8 cellular contexts compared by ENCODE assay signal in the genomic region with DNA sequence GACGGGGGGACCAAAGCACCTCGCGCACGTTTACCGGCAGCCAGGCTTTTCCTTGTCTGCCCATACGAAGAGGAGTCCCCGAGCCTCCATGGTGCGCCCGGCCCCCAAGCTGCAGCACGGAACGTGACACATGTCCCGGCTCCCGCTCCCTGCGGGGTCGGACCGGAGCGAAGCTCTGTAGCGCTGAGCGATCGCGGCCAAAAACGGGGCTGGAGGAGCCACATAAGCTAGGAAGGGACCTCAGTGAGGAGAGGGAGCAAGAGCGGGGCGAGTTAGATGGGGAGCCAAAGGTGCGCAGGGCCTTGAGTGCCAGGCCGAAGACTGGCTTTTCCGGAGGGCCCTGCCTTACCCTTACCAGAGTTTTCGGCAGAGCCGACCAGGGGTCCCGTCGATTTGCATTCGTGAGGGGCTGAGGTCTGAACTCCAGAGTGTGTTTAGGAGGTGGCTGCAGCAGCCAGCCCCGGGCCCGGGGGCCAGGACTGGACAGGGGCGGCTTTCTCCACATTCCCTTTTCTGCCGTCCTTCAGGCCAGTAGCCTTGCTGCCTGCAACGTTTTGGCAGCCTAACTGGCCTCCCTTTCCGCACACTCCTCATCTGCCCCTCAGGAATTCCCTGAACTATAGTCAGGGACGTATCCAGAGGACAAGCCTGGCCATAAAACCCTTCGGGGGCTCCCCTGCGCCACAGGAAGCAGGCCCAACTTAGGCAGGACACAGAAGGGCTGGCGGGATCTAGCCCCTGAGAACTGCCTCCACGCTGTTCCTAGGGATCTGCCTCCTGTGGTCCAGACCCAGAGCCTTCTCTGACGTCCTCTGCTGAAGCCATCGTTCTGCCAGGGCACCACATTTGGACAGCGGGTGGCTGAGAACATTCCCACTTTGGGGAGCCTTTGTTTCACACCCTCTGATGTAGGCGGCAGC. TPM values are rescaled to one million over a fixed set of nuclear protein-coding genes. Genes with fewer than 3 reads are reported as not detected.
DNase-seq lines count a peak whose midpoint lies in the region; ATAC-seq and TF ChIP-seq lines count a peak whose summit lies in the region.

No MANE protein-coding gene starts in this region.

- H3K4me3 Mint-ChIP-seq in Calu3 (ENCODE audit: low read depth, unreplicated experiment) (peak overlapping the region; percentile 85), brain (peak overlapping the region; percentile 87 to 95 (median 92))

- no peak for TF ChIP-seq RAD21 in liver (IDR thresholded peaks at IDR 0.05)

- H3K27me3 Mint-ChIP-seq in Calu3 (ENCODE audit: unreplicated experiment) (no peaks in the 10 kb centered on the region), brain (no peaks in the 10 kb centered on the region)

- peaks cover 14% of the 10 kb centered on the region for H3K4me1 Mint-ChIP-seq in Calu3 (ENCODE audit: low read depth, unreplicated experiment)
- peaks cover 32% of the 10 kb centered on the region for H3K4me1 Mint-ChIP-seq in brain

- H3K27ac ChIP-seq in KOPT-K1 (ENCODE audit: low read depth, low read length, poor library complexity, severe bottlenecking): peak overlapping the region; percentile 94
- peak overlapping the region; percentile 72 to 86 for H3K27ac ChIP-seq in liver (ENCODE audit: low read depth in 1 of 2, low read length in 2 of 2)
- peak overlapping the region; percentile 63 for H3K27ac ChIP-seq in temporal lobe (ENCODE audit: low read depth, low read length)

- BruUV-seq in Calu3 (replicated peaks; lab: Mats Ljungman, UMichigan): TSS peak; percentile 71

- H3K4me1 ChIP-seq in liver (ENCODE audit: control insufficient read depth in 4 of 4, insufficient read depth in 4 of 4, low read length in 3 of 4): peaks cover 8 to 25% (median 17%) of the 10 kb centered on the region in 4 donors

- H3K9me3 ChIP-seq in KOPT-K1 (ENCODE audit: insufficient read depth, low read length, poor library complexity, severe bottlenecking) (no peaks in the 10 kb centered on the region), liver (ENCODE audit: control insufficient read depth in 4 of 4, low read length in 3 of 4) (peaks cover 0 to 3% (median 2%) of the 10 kb centered on the region in 4 donors)

- H3K4me3 ChIP-seq in liver (ENCODE audit: low read depth in 1 of 3, low read length in 3 of 3): peak overlapping the region; percentile 84 to 88 (median 87)

- peaks cover 63% of the 10 kb centered on the region for H3K36me3 Mint-ChIP-seq in Calu3 (ENCODE audit: insufficient read depth, unreplicated experiment)
- peaks cover 27% of the 10 kb centered on the region for H3K36me3 Mint-ChIP-seq in brain

- H3K27me3 ChIP-seq in liver (ENCODE audit: control insufficient read depth in 4 of 4, insufficient read depth in 4 of 4, low read length in 3 of 4): no peaks in the 10 kb centered on the region

- peaks cover 61% of the 10 kb centered on the region for H3K36me3 ChIP-seq in KOPT-K1 (ENCODE audit: insufficient read depth, low read length)
- H3K36me3 ChIP-seq in liver (ENCODE audit: control insufficient read depth in 4 of 4, insufficient read depth in 3 of 4, low read depth in 1 of 4, low read length in 3 of 4): peaks cover 0 to 16% (median 4%) of the 10 kb centered on the region in 4 donors

- no peak for TF ChIP-seq CTCF in Calu3 (IDR thresholded peaks at IDR 0.05; ENCODE audit: unreplicated experiment)
- no peak for TF ChIP-seq CTCF in brain (conservative IDR thresholded peaks at IDR 0.05)
- TF ChIP-seq CTCF in liver (IDR thresholded peaks at IDR 0.05; ENCODE audit: low read depth, low read length, missing input control): no peak

- H3K9me3 Mint-ChIP-seq in Calu3 (ENCODE audit: low read depth, unreplicated experiment) (no peaks in the 10 kb centered on the region), brain (peaks cover 0 to 41% (median 0%) of the 10 kb centered on the region in 5 experiments)

- DNase-seq in Calu3 (peak; percentile 22), NCI-H1694 (lab: John Stamatoyannopoulos, UW) (no peak)

- H3K9ac ChIP-seq in liver (ENCODE audit: low read depth in 1 of 2, low read length in 2 of 2): peak overlapping the region; percentile 65 to 77

- ATAC-seq in GM18907 (IDR thresholded peaks at IDR 0.05; ENCODE audit: unreplicated experiment) (no peak), HG03432 (IDR thresholded peaks at IDR 0.05; ENCODE audit: unreplicated experiment) (no peak)

- intact Hi-C loops in Calu3 (cut with micrococcal nuclease; ENCODE audit: unreplicated experiment): no loop called here

- 7% methylated on average over 47 of the region's 47 CpGs for WGBS in liver

- H3K27ac Mint-ChIP-seq in Calu3 (ENCODE audit: unreplicated experiment) (peak overlapping the region; percentile 94), brain (peak overlapping the region in 4 of 5 experiments; percentile 82 to 95 (median 92))

- CTCF ChIA-PET in Calu3 (lab: Charles Lee): interaction anchor here (1.1 kb wide), 2 partner anchors 128 to 152 kb away, joined by 4 read pairs; no protein-coding TSS in a partner anchor

TF ChIP-seq in liver, 16 proteins besides CTCF, POLR2A, EP300 and RAD21 (continues in another document):
- no peak for TF ChIP-seq ZBTB33 (IDR thresholded peaks at IDR 0.05)
- TF ChIP-seq JUND (IDR thresholded peaks at IDR 0.05): no peak
- TF ChIP-seq HNF4G (IDR thresholded peaks at IDR 0.05): no peak
- TF ChIP-seq TAF1 (conservative IDR thresholded peaks at IDR 0.05): no peak
- TF ChIP-seq NR2F2 (IDR thresholded peaks at IDR 0.05): no peak
- no peak for TF ChIP-seq SP1 (IDR thresholded peaks at IDR 0.05)
- TF ChIP-seq, protein P1, sequence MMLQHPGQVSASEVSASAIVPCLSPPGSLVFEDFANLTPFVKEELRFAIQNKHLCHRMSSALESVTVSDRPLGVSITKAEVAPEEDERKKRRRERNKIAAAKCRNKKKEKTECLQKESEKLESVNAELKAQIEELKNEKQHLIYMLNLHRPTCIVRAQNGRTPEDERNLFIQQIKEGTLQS (IDR thresholded peaks at IDR 0.05): no peak
- no peak for TF ChIP-seq FOXA1 (IDR thresholded peaks at IDR 0.05)
- TF ChIP-seq GABPA (IDR thresholded peaks at IDR 0.05 in 1 of 2, conservative IDR thresholded peaks at IDR 0.05 in 1 of 2): no peak
- no peak for TF ChIP-seq EGR1 (IDR thresholded peaks at IDR 0.05; ENCODE audit: low read depth in 2 of 2)
- TF ChIP-seq FOXA2 (IDR thresholded peaks at IDR 0.05): no peak
- TF ChIP-seq YY1 (IDR thresholded peaks at IDR 0.05): no peak

RNA-seq across cellular contexts. Expression of gene SSR4, which starts 0.7 kb away (rescaled TPM):
- 360 and 391 TPM in 2 replicates for total RNA-seq in Calu3 (2022)
- polyA plus RNA-seq in brain (ENCODE audit: insufficient read depth, low read depth, low replicate concordance): 365 TPM
- 100 to 1,000 TPM; 125 to 150 TPM for total RNA-seq in liver
- 100 to 1,000 TPM; 458 to 459 TPM for polyA plus RNA-seq in liver
- 50.2 TPM for total RNA-seq in temporal lobe

RNA-seq across cellular contexts. Expression of gene IDH3G, which starts 1.0 kb away (rescaled TPM):
- 64.5 and 71.2 TPM in 2 replicates for total RNA-seq in Calu3 (2022)
- 102 TPM for polyA plus RNA-seq in brain (ENCODE audit: insufficient read depth, low read depth, low replicate concordance)
- total RNA-seq in liver: 10 to 100 TPM; 23.3 to 30.1 TPM
- polyA plus RNA-seq in liver: 10 to 100 TPM; 32.0 to 40.9 TPM
- 52.1 TPM for total RNA-seq in temporal lobe

RNA-seq across cellular contexts. Expression of gene SRPK3, which starts 14.3 kb away (rescaled TPM):
- total RNA-seq in Calu3 (2022) (0.14 and 0.29 TPM in 2 replicates), liver (under 1 TPM in 1 of 2 donors, not detected in 1; 0.05 TPM), temporal lobe (0.25 TPM)
- polyA plus RNA-seq in brain (ENCODE audit: insufficient read depth, low read depth, low replicate concordance) (15.6 TPM), liver (not detected)

RNA-seq across cellular contexts. Expression of gene PLXNB3, which starts 31.1 kb away (rescaled TPM):
- total RNA-seq in Calu3 (2022) (37.5 and 49.2 TPM in 2 replicates), liver (under 1 TPM; 0.42 to 0.50 TPM), temporal lobe (2.2 TPM)
- polyA plus RNA-seq in brain (ENCODE audit: insufficient read depth, low read depth, low replicate concordance) (38.0 TPM), liver (under 1 TPM; 0.11 to 0.69 TPM)

RNA-seq across cellular contexts. Expression of gene PDZD4, which starts 35.2 kb away (rescaled TPM):
- total RNA-seq in Calu3 (2022): 0.59 and 0.76 TPM in 2 replicates
- 128 TPM for polyA plus RNA-seq in brain (ENCODE audit: insufficient read depth, low read depth, low replicate concordance)
- total RNA-seq in liver: 1 to 10 TPM in 1 of 2 donors, under 1 TPM in 1; 0.28 to 1.8 TPM
- polyA plus RNA-seq in liver: 1 to 10 TPM in 1 of 2 donors, under 1 TPM in 1; 0.15 to 1.1 TPM
- 141 TPM for total RNA-seq in temporal lobe
